ENCODE assay signal across 9 cellular contexts in the genomic region with DNA sequence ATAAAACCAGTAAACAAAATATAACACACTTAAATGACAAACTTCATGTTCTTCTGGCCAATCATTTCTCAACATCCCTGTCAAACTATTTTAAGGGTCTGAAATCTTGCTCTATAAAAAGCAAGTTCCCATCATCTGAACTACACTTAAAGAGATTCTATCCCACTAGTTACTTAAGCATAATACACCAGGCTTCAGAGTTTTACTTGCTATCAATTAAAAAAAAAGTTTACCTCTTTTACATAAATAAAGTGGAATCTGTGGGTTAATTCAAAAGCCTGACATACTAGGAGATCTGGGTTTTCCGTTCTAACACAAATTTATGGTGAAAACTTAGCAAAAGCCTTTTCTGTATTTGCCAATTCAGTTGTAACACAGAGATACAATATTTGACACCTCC. TPM values are rescaled to one million over a fixed set of nuclear protein-coding genes. Genes with fewer than 3 reads are reported as not detected.
DNase-seq lines count a peak whose midpoint lies in the region; ATAC-seq and TF ChIP-seq lines count a peak whose summit lies in the region.
"Had no signal": no experiment of that assay in that cellular context is flagged by ENCODE, and none has a peak within 500 bp of the region (broad histone marks: within the 10 kb centered on the region; RNA-seq: fewer than 3 reads in every experiment).

No MANE protein-coding gene starts in this region.

- ATAC-seq in activated T-cell treated with anti-CD3 and anti-CD28 coated beads, Interleukin-2, amount 50 U/mL, for 4 hours, result no peak
- ATAC-seq in HG03565 (IDR thresholded peaks at IDR 0.05; ENCODE audit: unreplicated experiment), result no peak
- ATAC-seq in HG03139 (IDR thresholded peaks at IDR 0.05; ENCODE audit: unreplicated experiment), result no peak

- H3K9me3 Mint-ChIP-seq in activated T-cell treated with anti-CD3 and anti-CD28 coated beads, Interleukin-2, amount 50 U/mL, for 4 hours, result no peaks in the 10 kb centered on the region
- no peaks in the 10 kb centered on the region for H3K9me3 Mint-ChIP-seq in activated CD4-positive, alpha-beta memory T cell treated with anti-CD3 and anti-CD28 coated beads for 36 hours

- POLR2A ChIA-PET in activated CD4-positive, alpha-beta memory T cell treated with anti-CD3 and anti-CD28 coated beads for 36 hours (lab: Charles Lee), result interaction anchor here (5.7 kb wide), 1 partner anchor 118 kb away, joined by 171 read pairs; a partner anchor contains a TSS

- TF ChIP-seq CTCF in suprapubic skin (IDR thresholded peaks at IDR 0.05), result no peak

- no peak overlapping the region for H3K27ac ChIP-seq in suprapubic skin

- peaks cover 67% of the 10 kb centered on the region for H3K4me1 Mint-ChIP-seq in activated T-cell treated with anti-CD3 and anti-CD28 coated beads, Interleukin-2, amount 50 U/mL, for 4 hours (ENCODE audit: low read depth)
- peaks cover 52% of the 10 kb centered on the region for H3K4me1 Mint-ChIP-seq in activated CD4-positive, alpha-beta memory T cell treated with anti-CD3 and anti-CD28 coated beads for 36 hours (ENCODE audit: low read depth)

- CTCF ChIA-PET in activated CD4-positive, alpha-beta memory T cell treated with anti-CD3 and anti-CD28 coated beads for 36 hours (lab: Charles Lee), result no interaction called here

- peak overlapping the region; percentile 97 for H3K4me3 Mint-ChIP-seq in activated T-cell treated with anti-CD3 and anti-CD28 coated beads, Interleukin-2, amount 50 U/mL, for 4 hours
- H3K4me3 Mint-ChIP-seq in activated CD4-positive, alpha-beta memory T cell treated with anti-CD3 and anti-CD28 coated beads for 36 hours, result peak overlapping the region; percentile 97

- peaks cover 45% of the 10 kb centered on the region for H3K4me1 ChIP-seq in suprapubic skin

- peak overlapping the region; percentile 99 for H3K27ac Mint-ChIP-seq in activated CD4-positive, alpha-beta memory T cell treated with anti-CD3 and anti-CD28 coated beads for 36 hours

- 66% methylated on average over 1 of the region's 1 CpG for WGBS in suprapubic skin

- no peaks in the 10 kb centered on the region for H3K27me3 Mint-ChIP-seq in activated T-cell treated with anti-CD3 and anti-CD28 coated beads, Interleukin-2, amount 50 U/mL, for 4 hours (ENCODE audit: low read depth)
- no peaks in the 10 kb centered on the region for H3K27me3 Mint-ChIP-seq in activated CD4-positive, alpha-beta memory T cell treated with anti-CD3 and anti-CD28 coated beads for 36 hours

- H3K4me3 ChIP-seq in iPS-11a (ENCODE audit: low read depth, low read length), result peak overlapping the region; percentile 88
- peak overlapping the region; percentile 99 for H3K4me3 ChIP-seq in suprapubic skin

- TF ChIP-seq EP300 in suprapubic skin (IDR thresholded peaks at IDR 0.05), result no peak

- H3K9me3 ChIP-seq in suprapubic skin, result no peaks in the 10 kb centered on the region

- no peaks in the 10 kb centered on the region for H3K27me3 ChIP-seq in suprapubic skin

- TF ChIP-seq POLR2A in suprapubic skin (IDR thresholded peaks at IDR 0.05), result no peak

- DNase-seq in activated T-cell treated with anti-CD3 and anti-CD28 coated beads, Interleukin-2, amount 50 U/mL, for 4 hours, result no peak
- DNase-seq in activated T-cell treated with anti-CD3 and anti-CD28 coated beads for 4 hours (no peak), suprapubic skin (ENCODE audit: low spot score in 2 of 2) (no peak), DMS114 treated with DMSO at 0.1 percent for 48 hours (lab: John Stamatoyannopoulos, UW; ENCODE audit: unreplicated experiment) (no peak)
- no peak for DNase-seq in activated CD4-positive, alpha-beta memory T cell treated with anti-CD3 and anti-CD28 coated beads for 36 hours
- DNase-seq: NCI-H774 had no signal

- intact Hi-C loops in activated CD4-positive, alpha-beta memory T cell treated with anti-CD3 and anti-CD28 coated beads for 36 hours (cut with micrococcal nuclease), result no loop called here

- H3K36me3 ChIP-seq in suprapubic skin, result no peaks in the 10 kb centered on the region

- peaks cover 8% of the 10 kb centered on the region for H3K36me3 Mint-ChIP-seq in activated T-cell treated with anti-CD3 and anti-CD28 coated beads, Interleukin-2, amount 50 U/mL, for 4 hours (ENCODE audit: insufficient read depth)
- H3K36me3 Mint-ChIP-seq in activated CD4-positive, alpha-beta memory T cell treated with anti-CD3 and anti-CD28 coated beads for 36 hours, result peaks cover 28% of the 10 kb centered on the region

RNA-seq across cellular contexts. Expression of a gene that starts 1.9 kb away (rescaled TPM):
- total RNA-seq in activated T-cell treated with anti-CD3 and anti-CD28 coated beads, Interleukin-2, amount 50 U/mL, for 4 hours, result 10 to 100 TPM; 48.3 to 68.2 (median 63.2) TPM
- 100 to 1,000 TPM; 122 to 126 TPM for total RNA-seq in activated CD4-positive, alpha-beta memory T cell treated with anti-CD3 and anti-CD28 coated beads for 36 hours
- 10 to 100 TPM; 53.3 to 99.5 (median 67.6) TPM for total RNA-seq in suprapubic skin
